ENCODE assay signal across 8 cellular contexts in the genomic region with DNA sequence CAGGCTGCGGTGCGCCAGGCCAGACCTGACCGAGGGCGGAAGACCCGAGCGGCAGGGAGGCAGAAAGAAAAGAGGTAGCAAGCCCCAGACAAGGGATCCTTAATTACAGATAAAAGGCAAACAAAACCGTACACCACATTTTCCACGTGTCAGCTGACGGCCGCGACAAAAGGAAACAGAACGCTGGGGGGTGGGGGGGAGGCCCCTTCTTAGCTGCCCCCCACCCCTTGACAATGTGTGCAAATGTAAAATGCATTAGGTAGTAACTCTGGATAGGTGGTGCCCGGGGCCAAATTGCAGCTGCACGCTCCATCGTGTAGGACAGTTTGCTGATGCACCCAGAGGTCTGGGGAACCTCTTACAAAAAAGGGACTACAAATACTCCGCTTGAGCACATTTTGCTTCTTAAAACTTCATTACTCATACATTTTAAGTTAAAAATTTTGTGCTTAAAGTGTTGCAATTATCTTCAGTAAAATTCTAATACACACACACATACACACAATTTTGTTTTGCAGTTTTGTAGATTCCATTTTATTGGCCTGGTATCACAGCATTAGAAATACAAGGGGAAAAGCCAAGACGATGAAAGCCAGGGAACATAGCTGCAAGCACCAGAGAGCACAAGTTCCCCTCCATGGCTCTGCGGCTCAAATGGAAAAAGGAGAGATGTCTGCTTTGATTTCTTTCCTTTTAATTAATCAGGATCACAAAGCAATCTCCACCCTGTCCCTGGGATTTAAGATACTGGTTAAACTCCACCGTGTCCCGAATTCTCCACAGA.
DNase-seq lines count a peak whose midpoint lies in the region; ATAC-seq and TF ChIP-seq lines count a peak whose summit lies in the region.

No MANE protein-coding gene starts in this region.

- intact Hi-C loops in CD14-positive monocyte (cut with micrococcal nuclease), result no loop called here

- POLR2A ChIA-PET in T-cell (lab: Charles Lee), result interaction anchor here in 1 of 2 donors (0.5 kb wide), 1 partner anchor 1535 kb away, joined by 3 read pairs; no protein-coding TSS in a partner anchor

- no peak for TF ChIP-seq CTCF in CD14-positive monocyte (IDR thresholded peaks at IDR 0.05)

- H3K27ac Mint-ChIP-seq in CD14-positive monocyte (no peak overlapping the region), naive B cell (no peak overlapping the region), T-cell (no peak overlapping the region)
- H3K27ac Mint-ChIP-seq in effector memory CD8-positive, alpha-beta T cell, result no peak overlapping the region

- H3K9me3 Mint-ChIP-seq in CD14-positive monocyte (peaks cover 0 to 8% (median 2%) of the 10 kb centered on the region in 7 donors), naive B cell (no peaks in the 10 kb centered on the region), T-cell (no peaks in the 10 kb centered on the region)
- H3K9me3 Mint-ChIP-seq in effector memory CD8-positive, alpha-beta T cell, result no peaks in the 10 kb centered on the region

- DNase-seq in CD14-positive monocyte (ENCODE audit: low spot score) (no peak), NCI-H345 treated with DMSO at 0.1 percent for 48 hours (lab: John Stamatoyannopoulos, UW; ENCODE audit: unreplicated experiment) (peak; percentile 50), naive B cell (no peak), T-cell (no peak), hippocampal formation (lab: John Stamatoyannopoulos, UW) (no peak), GF-D8 (lab: John Stamatoyannopoulos, UW) (no peak)
- DNase-seq in effector memory CD8-positive, alpha-beta T cell, result no peak

- CTCF ChIA-PET in T-cell (lab: Charles Lee), result no interaction called here

- H3K36me3 Mint-ChIP-seq in CD14-positive monocyte, result no peaks in the 10 kb centered on the region
- no peaks in the 10 kb centered on the region for H3K36me3 Mint-ChIP-seq in effector memory CD8-positive, alpha-beta T cell (ENCODE audit: insufficient read depth)
- peaks cover 5 to 7% of the 10 kb centered on the region in 2 donors for H3K36me3 Mint-ChIP-seq in naive B cell
- H3K36me3 Mint-ChIP-seq in T-cell, result peaks cover 7% of the 10 kb centered on the region

- peak overlapping the region; percentile 2 to 46 for H3K4me3 Mint-ChIP-seq in CD14-positive monocyte
- H3K4me3 Mint-ChIP-seq in effector memory CD8-positive, alpha-beta T cell, result peak overlapping the region; percentile 45 to 56
- H3K4me3 Mint-ChIP-seq in naive B cell, result peak overlapping the region; percentile 21 to 79 (median 72)
- H3K4me3 Mint-ChIP-seq in T-cell, result peak overlapping the region in 1 of 3 donors; percentile 1

- H3K27me3 Mint-ChIP-seq in CD14-positive monocyte (ENCODE audit: low read depth in 3 of 3), result peaks cover 45 to 58% (median 56%) of the 10 kb centered on the region in 3 donors
- H3K27me3 Mint-ChIP-seq in effector memory CD8-positive, alpha-beta T cell, result peaks cover 24 to 31% of the 10 kb centered on the region in 2 donors
- peaks cover 32 to 40% (median 33%) of the 10 kb centered on the region in 3 donors for H3K27me3 Mint-ChIP-seq in naive B cell
- peaks cover 43 to 56% of the 10 kb centered on the region in 2 donors for H3K27me3 Mint-ChIP-seq in T-cell

- H3K4me1 Mint-ChIP-seq in CD14-positive monocyte, result peaks cover 10% of the 10 kb centered on the region
- peaks cover 0 to 6% of the 10 kb centered on the region in 2 donors for H3K4me1 Mint-ChIP-seq in effector memory CD8-positive, alpha-beta T cell (ENCODE audit: low read depth in 2 of 2)
- H3K4me1 Mint-ChIP-seq in naive B cell, result peaks cover 0 to 13% (median 4%) of the 10 kb centered on the region in 3 donors
- H3K4me1 Mint-ChIP-seq in T-cell, result peaks cover 0 to 18% (median 16%) of the 10 kb centered on the region in 3 donors

- ATAC-seq in GM21381 (IDR thresholded peaks at IDR 0.05; ENCODE audit: unreplicated experiment) (peak; percentile 39), naive B cell (ENCODE audit: low read depth in 2 of 2) (peak; percentile 14 to 32), T-cell (replicated peaks in 1 of 4) (no peak)
- peak; percentile 14 for ATAC-seq in effector memory CD8-positive, alpha-beta T cell (replicated peaks)

Comparison
In these comparisons a context has a peak if more than half of its experiments do, and no peak if none do; other contexts are left out.
1. ATAC-seq: peak in GM21381 (single experiment), effector memory CD8-positive, alpha-beta T cell (single experiment) and naive B cell (2 of 2); none in T-cell (0 of 4).